ENCODE assay signal across 8 cellular contexts in the genomic region with DNA sequence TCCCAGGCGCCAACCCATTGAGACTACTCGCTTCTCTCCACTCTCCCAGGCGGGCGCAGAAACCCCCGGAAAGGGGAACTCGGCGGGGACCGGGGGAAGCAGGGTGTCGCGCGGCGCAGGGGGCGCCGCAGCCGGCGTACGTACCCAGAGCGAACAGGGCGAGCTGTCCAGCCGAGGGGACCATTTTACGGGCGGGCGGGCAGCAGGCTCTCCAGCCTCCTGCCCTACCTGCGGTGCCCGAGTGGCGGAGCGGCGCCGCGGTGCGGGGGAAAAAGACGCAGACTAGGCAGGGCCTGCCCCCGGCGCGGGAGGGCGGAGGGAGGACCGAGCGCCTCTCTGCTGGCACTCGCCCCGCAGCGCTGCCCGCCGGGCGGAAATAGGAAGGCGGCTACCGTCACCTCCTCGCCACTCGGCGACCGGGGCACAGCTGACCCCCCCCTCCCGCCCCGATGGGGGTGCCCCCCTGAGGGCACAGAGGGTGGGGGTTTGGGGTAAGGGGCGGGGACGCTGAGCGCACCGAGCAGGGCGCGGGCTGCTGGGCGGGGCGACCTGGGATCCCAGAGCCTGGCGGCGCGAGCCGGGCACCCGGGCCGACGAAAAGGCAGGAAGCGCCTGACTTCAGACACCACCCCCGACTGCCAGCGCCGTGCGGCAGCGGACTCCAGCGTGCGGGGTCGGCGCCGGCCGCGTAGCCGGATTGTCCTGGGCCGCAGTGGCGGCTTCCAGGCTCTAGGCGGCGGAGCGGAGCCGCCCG. TPM values are rescaled to one million over a fixed set of nuclear protein-coding genes. Genes with fewer than 3 reads are reported as not detected.
DNase-seq lines count a peak whose midpoint lies in the region; ATAC-seq and TF ChIP-seq lines count a peak whose summit lies in the region.

Gene TGFA (minus strand): TSS at position 243 of the 754 bp plus-strand sequence. CDS start 59 bp downstream, at position 184.

- ATAC-seq in GM18502 (IDR thresholded peaks at IDR 0.05; ENCODE audit: poor library complexity, unreplicated experiment) = peak; percentile 76
- ATAC-seq in HG03139 (IDR thresholded peaks at IDR 0.05; ENCODE audit: unreplicated experiment) = peak; percentile 75
- ATAC-seq in memory B cell (ENCODE audit: low read depth) = peak; percentile 76

- POLR2A ChIA-PET in activated CD4-positive, alpha-beta memory T cell treated with anti-CD3 and anti-CD28 coated beads for 36 hours (lab: Charles Lee) = no interaction called here

- no peaks in the 10 kb centered on the region for H3K9me3 Mint-ChIP-seq in activated CD4-positive, alpha-beta memory T cell treated with anti-CD3 and anti-CD28 coated beads for 36 hours
- no peaks in the 10 kb centered on the region for H3K9me3 Mint-ChIP-seq in memory B cell

- CTCF ChIA-PET in activated CD4-positive, alpha-beta memory T cell treated with anti-CD3 and anti-CD28 coated beads for 36 hours (lab: Charles Lee) = interaction anchor here (1.1 to 1.7 kb wide), 5 partner anchors 10 to 250 kb away, joined by 3 to 8 read pairs (median 4); no protein-coding TSS in a partner anchor

- no peaks in the 10 kb centered on the region for H3K9me3 ChIP-seq in ectodermal cell (ENCODE audit: control insufficient read depth, low read length)

- peaks cover 61% of the 10 kb centered on the region for H3K27me3 ChIP-seq in ectodermal cell (ENCODE audit: control insufficient read depth, insufficient read depth, low read length, poor library complexity, severe bottlenecking)

- H3K27me3 Mint-ChIP-seq in activated CD4-positive, alpha-beta memory T cell treated with anti-CD3 and anti-CD28 coated beads for 36 hours = peaks cover 17% of the 10 kb centered on the region
- H3K27me3 Mint-ChIP-seq in memory B cell = peaks cover 20% of the 10 kb centered on the region

- H3K4me3 ChIP-seq in ectodermal cell (ENCODE audit: insufficient read depth, low read depth, low read length) = peak within 1 kb of the TSS; percentile 61

- peak within 1 kb of the TSS; percentile 75 for H3K4me3 Mint-ChIP-seq in activated CD4-positive, alpha-beta memory T cell treated with anti-CD3 and anti-CD28 coated beads for 36 hours
- H3K4me3 Mint-ChIP-seq in memory B cell = peak within 1 kb of the TSS; percentile 71

- TF ChIP-seq CTCF in 22Rv1 (IDR thresholded peaks at IDR 0.05) = peak; percentile 92

- H3K4me1 ChIP-seq in ectodermal cell (ENCODE audit: control insufficient read depth, insufficient read depth, low read length) = peaks cover 5% of the 10 kb centered on the region

- H3K4me1 Mint-ChIP-seq in activated CD4-positive, alpha-beta memory T cell treated with anti-CD3 and anti-CD28 coated beads for 36 hours (ENCODE audit: low read depth) = peaks cover 20% of the 10 kb centered on the region
- H3K4me1 Mint-ChIP-seq in memory B cell = peaks cover 9% of the 10 kb centered on the region

- intact Hi-C loops in activated CD4-positive, alpha-beta memory T cell treated with anti-CD3 and anti-CD28 coated beads for 36 hours (cut with micrococcal nuclease) = loop anchor here (5.0 kb wide), 2 partner anchors 64 to 94 kb away; no protein-coding TSS in a partner anchor

- H3K27ac ChIP-seq in 22Rv1 (peak within 1 kb of the TSS; percentile 61), ectodermal cell (ENCODE audit: insufficient read depth, low read depth, low read length, poor library complexity, severe bottlenecking) (no peak within 1 kb of the TSS)

- no peak within 1 kb of the TSS for H3K27ac Mint-ChIP-seq in activated CD4-positive, alpha-beta memory T cell treated with anti-CD3 and anti-CD28 coated beads for 36 hours
- no peak within 1 kb of the TSS for H3K27ac Mint-ChIP-seq in memory B cell

- DNase-seq in NCI-H524 (lab: John Stamatoyannopoulos, UW) = peak; percentile 39 to 74
- DNase-seq in activated CD4-positive, alpha-beta memory T cell treated with anti-CD3 and anti-CD28 coated beads for 36 hours = peak; percentile 77
- DNase-seq in memory B cell (ENCODE audit: low spot score in 2 of 2) = peak; percentile 42 to 59
- peak; percentile 27 for DNase-seq in stimulated activated CD8-positive, alpha-beta memory T cell treated with anti-CD3 and anti-CD28 coated beads, Interleukin-12 subunit alpha, Interleukin-12 subunit beta, amount 100 ng/mL, for 1 hour (ENCODE audit: low read depth)

- no peaks in the 10 kb centered on the region for H3K36me3 Mint-ChIP-seq in activated CD4-positive, alpha-beta memory T cell treated with anti-CD3 and anti-CD28 coated beads for 36 hours
- H3K36me3 Mint-ChIP-seq in memory B cell = no peaks in the 10 kb centered on the region

- WGBS in ectodermal cell, 2 experiments = 0% methylated on average over 86 to 88 of the region's 88 CpGs

- H3K36me3 ChIP-seq in ectodermal cell (ENCODE audit: control insufficient read depth, insufficient read depth, low read length) = no peaks in the 10 kb centered on the region

RNA-seq across cellular contexts. Expression of gene TGFA, which starts in this region (rescaled TPM):
- under 1 TPM; 0.50 to 0.58 TPM for total RNA-seq in activated CD4-positive, alpha-beta memory T cell treated with anti-CD3 and anti-CD28 coated beads for 36 hours
- 0.26 TPM for polyA plus RNA-seq in ectodermal cell (2013, experiment 1 of 4)
- polyA plus RNA-seq in ectodermal cell (2013, experiment 2 of 4) = 0.36 TPM
- 0.75 TPM for polyA plus RNA-seq in ectodermal cell (2013, experiment 3 of 4)
- polyA plus RNA-seq in ectodermal cell (2013, experiment 4 of 4) = 0.24 TPM

Comparison
In these comparisons a context has a peak if more than half of its experiments do, and no peak if none do; other contexts are left out.
1. Peak in DNase-seq in activated CD4-positive, alpha-beta memory T cell treated with anti-CD3 and anti-CD28 coated beads for 36 hours; RNA of the gene not detected or under 1 TPM.
2. DNase-seq: peak in every context shown above with its lines; median percentile 77 in activated CD4-positive, alpha-beta memory T cell treated with anti-CD3 and anti-CD28 coated beads for 36 hours; 56 in NCI-H524; 50 in memory B cell; 27 in stimulated activated CD8-positive, alpha-beta memory T cell treated with anti-CD3 and anti-CD28 coated beads, Interleukin-12 subunit alpha, Interleukin-12 subunit beta, amount 100 ng/mL, for 1 hour.